Comparison of ENCODE assay signal across 32 cellular contexts in the genomic region with DNA sequence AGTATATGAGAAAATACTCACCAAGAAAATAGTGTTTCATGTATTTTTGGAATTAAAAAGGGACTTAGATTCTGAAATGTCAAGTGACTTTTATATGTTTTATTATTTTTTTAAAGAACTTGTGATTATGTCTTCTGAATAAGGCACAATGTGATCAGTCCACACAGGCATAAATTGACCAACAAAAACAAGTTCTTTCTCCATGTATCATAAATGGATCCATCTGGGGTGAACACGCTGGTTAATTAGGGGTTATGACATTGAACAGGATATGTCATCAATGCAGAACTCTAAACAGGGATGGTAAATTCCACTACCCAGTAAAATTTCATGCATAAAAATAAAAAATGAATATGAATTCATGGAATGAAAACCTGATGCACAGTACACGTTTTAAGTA.
"Had no signal": no experiment of that assay in that cellular context is flagged by ENCODE, and none has a peak within 500 bp of the region (broad histone marks: within the 10 kb centered on the region; RNA-seq: fewer than 3 reads in every experiment).

No MANE protein-coding gene starts in this region.

- H3K36me3 Mint-ChIP-seq: activated CD4-positive, alpha-beta memory T cell treated with anti-CD3 and anti-CD28 coated beads for 36 hours; activated naive CD4-positive, alpha-beta T cell treated with anti-CD3 and anti-CD28 coated beads, Interleukin-2, amount 10 ng/mL, durations not matched to agents 7 days and 5 days had no signal

- H3K4me1 Mint-ChIP-seq: activated B cell treated with CpG ODN at 0.5 μM for 24 hours; activated CD4-positive, alpha-beta T cell treated with anti-CD3 and anti-CD28 coated beads for 36 hours; activated CD4-positive, alpha-beta T cell treated with anti-CD3 and anti-CD28 coated beads, Interleukin-2, amount 10 ng/mL, durations not matched to agents 24 days and 14 days; activated naive CD4-positive, alpha-beta T cell treated with anti-CD3 and anti-CD28 coated beads, Interleukin-2, amount 10 ng/mL, durations not matched to agents 7 days and 5 days; activated naive CD8-positive, alpha-beta T cell treated with anti-CD3 and anti-CD28 coated beads, Interleukin-2, amount 10 ng/mL, durations not matched to agents 7 days and 5 days; brain; endodermal cell; T-helper 17 cell had no signal

- H3K4me3 ChIP-seq: ascending aorta, breast epithelium, cardiac muscle cell, colonic mucosa had no signal

- H3K4me1 ChIP-seq: ascending aorta, breast epithelium, colonic mucosa had no signal

- H3K9me3 ChIP-seq: ascending aorta, breast epithelium, colonic mucosa had no signal

- DNase-seq: activated B cell treated with CpG ODN at 0.5 μM for 24 hours; activated CD4-positive, alpha-beta memory T cell treated with anti-CD3 and anti-CD28 coated beads for 36 hours; activated CD4-positive, alpha-beta T cell treated with anti-CD3 and anti-CD28 coated beads for 36 hours; activated CD4-positive, alpha-beta T cell treated with anti-CD3 and anti-CD28 coated beads, Interleukin-2, amount 10 ng/mL, durations not matched to agents 24 days and 14 days; activated CD8-positive, alpha-beta memory T cell treated with anti-CD3 and anti-CD28 coated beads, Interleukin-2, amount 50 U/mL, for 48 hours; activated CD8-positive, alpha-beta T cell treated with anti-CD3 and anti-CD28 coated beads, Interleukin-2, amount 10 ng/mL, durations not matched to agents 7 days and 5 days; activated gamma-delta T cell; activated naive CD4-positive, alpha-beta T cell; activated naive CD4-positive, alpha-beta T cell treated with anti-CD3 and anti-CD28 coated beads, Interleukin-2, amount 10 ng/mL, durations not matched to agents 7 days and 5 days; activated naive CD8-positive, alpha-beta T cell treated with anti-CD3 and anti-CD28 coated beads, Interleukin-2, amount 10 ng/mL, durations not matched to agents 7 days and 5 days; activated T-cell treated with anti-CD3 and anti-CD28 coated beads for 4 hours; activated T-cell treated with anti-CD3 and anti-CD28 coated beads, Interleukin-2, amount 50 U/mL, for 24 hours; activated T-cell treated with anti-CD3 and anti-CD28 coated beads, Interleukin-2, amount 50 U/mL, for 72 hours; central memory CD4-positive, alpha-beta T cell; cerebellar nuclear complex; colonic mucosa; effector CD8-positive, alpha-beta T cell; endodermal cell; foreskin melanocyte; head of caudate nucleus; T-helper 1 cell; T-helper 17 cell; T1000; WERI-Rb-1 had no signal

- H3K9me3 Mint-ChIP-seq: activated B cell treated with CpG ODN at 0.5 μM for 24 hours; activated T-cell treated with anti-CD3 and anti-CD28 coated beads, Interleukin-2, amount 50 U/mL, for 24 hours had no signal

- H3K27ac Mint-ChIP-seq: activated B cell treated with CpG ODN at 0.5 μM for 24 hours; activated CD4-positive, alpha-beta memory T cell treated with anti-CD3 and anti-CD28 coated beads for 36 hours; activated CD4-positive, alpha-beta T cell treated with anti-CD3 and anti-CD28 coated beads for 36 hours; activated CD4-positive, alpha-beta T cell treated with anti-CD3 and anti-CD28 coated beads, Interleukin-2, amount 10 ng/mL, durations not matched to agents 24 days and 14 days; activated CD8-positive, alpha-beta T cell treated with anti-CD3 and anti-CD28 coated beads, Interleukin-2, amount 10 ng/mL, durations not matched to agents 7 days and 5 days; activated naive CD4-positive, alpha-beta T cell treated with anti-CD3 and anti-CD28 coated beads, Interleukin-2, amount 10 ng/mL, durations not matched to agents 7 days and 5 days; activated naive CD4-positive, alpha-beta T cell treated with anti-CD3 and anti-CD28 coated beads, Interleukin-2, amount 50 U/mL, for 72 hours; activated naive CD8-positive, alpha-beta T cell treated with anti-CD3 and anti-CD28 coated beads, Interleukin-2, amount 10 ng/mL, durations not matched to agents 7 days and 5 days; activated T-cell treated with anti-CD3 and anti-CD28 coated beads, Interleukin-2, amount 50 U/mL, for 24 hours; activated T-cell treated with anti-CD3 and anti-CD28 coated beads, Interleukin-2, amount 50 U/mL, for 72 hours; brain; endodermal cell; T-helper 17 cell; T-helper 2 cell treated with Interferon-gamma antibody and Interleukin-4, amounts not matched to agents 5 μg/mL and 100 μg/mL, for 36 hours had no signal

- H3K27me3 ChIP-seq: ascending aorta, breast epithelium, cardiac muscle cell, colonic mucosa had no signal

- H3K27ac ChIP-seq: ascending aorta, breast epithelium, cardiac muscle cell, colonic mucosa, WERI-Rb-1 had no signal

- ATAC-seq: activated CD4-positive, alpha-beta T cell treated with anti-CD3 and anti-CD28 coated beads for 36 hours; activated CD4-positive, CD25-positive, alpha-beta regulatory T cell treated with anti-CD3 and anti-CD28 coated beads, Interleukin-2, amount 50 U/mL, for 24 hours; activated CD8-positive, alpha-beta T cell treated with anti-CD3 and anti-CD28 coated beads, Interleukin-2, amount 10 ng/mL, durations not matched to agents 7 days and 5 days; activated naive CD4-positive, alpha-beta T cell treated with anti-CD3 and anti-CD28 coated beads, Interleukin-2, amount 50 U/mL, for 72 hours; activated T-cell treated with anti-CD3 and anti-CD28 coated beads, Interleukin-2, amount 50 U/mL, for 72 hours; esophagus mucosa; T-helper 17 cell had no signal

- H3K4me3 Mint-ChIP-seq: activated B cell treated with CpG ODN at 0.5 μM for 24 hours; activated CD4-positive, alpha-beta memory T cell treated with anti-CD3 and anti-CD28 coated beads for 36 hours; activated CD4-positive, alpha-beta T cell treated with anti-CD3 and anti-CD28 coated beads for 36 hours; activated CD4-positive, alpha-beta T cell treated with anti-CD3 and anti-CD28 coated beads, Interleukin-2, amount 10 ng/mL, durations not matched to agents 24 days and 14 days; activated CD8-positive, alpha-beta T cell treated with anti-CD3 and anti-CD28 coated beads, Interleukin-2, amount 10 ng/mL, durations not matched to agents 7 days and 5 days; activated naive CD4-positive, alpha-beta T cell treated with anti-CD3 and anti-CD28 coated beads, Interleukin-2, amount 10 ng/mL, durations not matched to agents 7 days and 5 days; activated naive CD8-positive, alpha-beta T cell treated with anti-CD3 and anti-CD28 coated beads, Interleukin-2, amount 10 ng/mL, durations not matched to agents 7 days and 5 days; activated T-cell treated with anti-CD3 and anti-CD28 coated beads, Interleukin-2, amount 50 U/mL, for 24 hours; activated T-cell treated with anti-CD3 and anti-CD28 coated beads, Interleukin-2, amount 50 U/mL, for 72 hours; brain; endodermal cell; T-helper 17 cell; T-helper 2 cell treated with Interferon-gamma antibody and Interleukin-4, amounts not matched to agents 5 μg/mL and 100 μg/mL, for 36 hours had no signal

- H3K36me3 ChIP-seq: ascending aorta, breast epithelium, cardiac muscle cell, colonic mucosa, WERI-Rb-1 had no signal
